Comparison of ENCODE assay signal across 1 cellular context in the genomic region with DNA sequence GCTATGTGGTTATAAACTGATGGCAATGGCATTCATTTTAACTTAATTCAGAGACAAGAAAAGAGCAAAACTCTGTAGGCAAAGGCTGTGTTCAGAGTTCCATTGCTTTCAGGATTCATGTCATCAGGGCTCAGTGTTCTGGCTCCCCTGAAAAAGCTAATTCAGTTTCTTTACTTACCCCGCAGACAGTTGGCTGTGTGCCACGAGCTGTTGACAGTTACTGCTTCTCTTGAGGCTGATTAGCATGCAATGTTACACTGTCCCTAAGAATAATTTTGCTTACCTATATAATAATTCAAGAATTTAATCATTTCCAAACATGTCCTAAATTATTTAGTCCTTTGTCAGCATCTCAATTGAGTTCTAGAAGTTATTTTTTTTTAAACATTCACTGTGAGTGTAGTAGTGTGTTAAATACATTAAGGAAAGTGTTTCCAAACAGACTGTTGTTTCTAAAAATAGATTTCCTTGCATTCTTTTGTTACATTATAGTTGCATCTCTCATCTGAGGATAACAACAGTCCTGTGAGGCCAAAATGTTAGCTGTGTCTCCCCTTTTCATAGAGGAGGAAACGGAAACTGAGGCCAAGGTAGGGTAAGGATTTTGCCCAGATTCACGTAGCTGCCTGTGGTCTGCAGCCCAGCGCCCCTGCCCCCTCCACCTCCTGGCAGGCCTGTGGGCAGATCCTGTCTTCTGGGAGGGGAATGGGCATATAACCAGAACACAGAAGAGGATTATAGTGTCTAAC.
TF ChIP-seq lines count a peak whose summit lies in the region.

No MANE protein-coding gene starts in this region.

TF ChIP-seq in IMR-90, 13 proteins besides CTCF, POLR2A, EP300 and RAD21 (continued from another document):
- TF ChIP-seq ELK1 (IDR thresholded peaks at IDR 0.05; ENCODE audit: borderline replicate concordance, low read depth, low read length): no peak
- TF ChIP-seq NFE2L2 (IDR thresholded peaks at IDR 0.05; ENCODE audit: low read depth, low read length): no peak
- TF ChIP-seq MXI1 (IDR thresholded peaks at IDR 0.05; ENCODE audit: borderline replicate concordance, low read depth, low read length): no peak
- TF ChIP-seq RCOR1 (IDR thresholded peaks at IDR 0.05; ENCODE audit: insufficient replicate concordance, low read length): no peak
- TF ChIP-seq RFX5 (IDR thresholded peaks at IDR 0.05; ENCODE audit: low read depth, low read length): no peak
- TF ChIP-seq USF2 (IDR thresholded peaks at IDR 0.05; ENCODE audit: low read depth, low read length): no peak
- TF ChIP-seq MAZ (IDR thresholded peaks at IDR 0.05; ENCODE audit: borderline replicate concordance, low read depth, low read length): no peak
- TF ChIP-seq MAFK (IDR thresholded peaks at IDR 0.05; ENCODE audit: low read depth, low read length): no peak
- TF ChIP-seq FOS (IDR thresholded peaks at IDR 0.05; ENCODE audit: low read depth, low read length): no peak
